Comparison of ENCODE assay signal across 1 cellular context in the genomic region with DNA sequence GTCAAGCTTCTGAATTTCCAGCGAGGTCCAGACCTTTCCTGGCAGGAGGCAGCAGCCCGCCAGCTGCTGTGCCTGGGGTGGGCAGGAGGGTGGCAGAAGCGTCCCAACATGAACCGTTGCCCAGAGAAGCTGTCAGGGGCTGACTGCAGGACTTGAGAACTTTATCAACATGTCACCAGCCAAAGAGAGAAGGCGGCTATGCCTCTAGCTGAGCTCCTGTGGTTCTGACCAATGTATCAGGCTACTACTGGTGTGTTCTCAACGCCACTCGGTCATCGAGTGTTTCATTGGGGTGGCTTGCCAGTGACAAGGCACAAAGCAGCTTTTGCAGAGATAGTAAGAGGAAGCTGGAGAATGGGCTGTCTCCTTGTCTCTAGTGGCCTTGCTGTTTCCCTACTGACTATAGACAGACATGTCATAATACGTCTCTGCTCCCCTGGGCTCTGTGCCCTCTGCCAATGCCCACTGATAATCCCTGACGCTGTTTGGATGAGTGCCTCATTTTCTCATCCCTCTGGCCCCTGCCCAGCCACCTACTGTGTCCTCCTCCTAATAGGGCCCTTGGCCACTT.
TF ChIP-seq lines count a peak whose summit lies in the region.

No MANE protein-coding gene starts in this region.

TF ChIP-seq in HEK293, 187 proteins besides CTCF, POLR2A, EP300 and RAD21 (continued from another document):
- TF ChIP-seq, protein P1, sequence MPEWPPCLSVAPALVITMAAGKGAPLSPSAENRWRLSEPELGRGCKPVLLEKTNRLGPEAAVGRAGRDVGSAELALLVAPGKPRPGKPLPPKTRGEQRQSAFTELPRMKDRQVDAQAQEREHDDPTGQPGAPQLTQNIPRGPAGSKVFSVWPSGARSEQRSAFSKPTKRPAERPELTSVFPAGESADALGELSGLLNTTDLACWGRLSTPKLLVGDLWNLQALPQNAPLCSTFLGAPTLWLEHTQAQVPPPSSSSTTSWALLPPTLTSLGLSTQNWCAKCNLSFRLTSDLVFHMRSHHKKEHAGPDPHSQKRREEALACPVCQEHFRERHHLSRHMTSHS (tag by site-specific recombination; IDR thresholded peaks at IDR 0.05): no peak
